In genomic region chr7:121107923-121108498, GRCh38 we compare ENCODE assay signal across 8 cellular contexts.
A peak's percentile ranks its signal among the peaks of the same experiment; 100 is the strongest.
DNase-seq lines count a peak whose midpoint lies in the region; FAIRE-seq and TF ChIP-seq lines count a peak whose summit lies in the region.

No MANE protein-coding gene starts in this region.

- no peak for TF ChIP-seq POLR2A in H1 (IDR thresholded peaks at IDR 0.05; ENCODE audit: control extremely low read depth in 1 of 2, low read depth in 2 of 2, low read length in 2 of 2)

- H2BK12ac ChIP-seq in H9 (ENCODE audit: insufficient read length, low read depth, low read length), result no peak overlapping the region
- H2BK12ac ChIP-seq in H1 (ENCODE audit: low read depth, low read length), result no peak overlapping the region

- H3K23ac ChIP-seq in H9 (ENCODE audit: insufficient read length, low read depth, low read length), result no peak overlapping the region
- no peak overlapping the region for H3K23ac ChIP-seq in H1 (ENCODE audit: insufficient read length)

- no peaks in the 10 kb centered on the region; the same call in 1 of the 2 replicates for H3K4me1 ChIP-seq in H9 (ENCODE audit: insufficient read depth, low read length)
- peaks cover 0 to 6% (median 2%) of the 10 kb centered on the region in 4 experiments; a peak in 1 of 7 replicates for H3K4me1 ChIP-seq in H1 (replicated peaks in 1 of 4; ENCODE audit: control insufficient read depth in 3 of 4, insufficient read depth in 4 of 4, low read length in 3 of 4)

- H3K56ac ChIP-seq in H9 (ENCODE audit: insufficient read length, low read depth, low read length), result no peak overlapping the region
- H3K56ac ChIP-seq in H1 (replicated peaks; ENCODE audit: insufficient read length, low read depth, low read length), result no peak overlapping the region

- peak; percentile 93 for FAIRE-seq in RCC 7860 (lab: Jason Lieb, UNC)
- FAIRE-seq in H1 (lab: Jason Lieb, UNC), result peak; percentile 71

- H2AK5ac ChIP-seq in H9 (ENCODE audit: insufficient read length, low read length), result no peak overlapping the region
- H2AK5ac ChIP-seq in H1 (ENCODE audit: low read depth, low read length), result no peak overlapping the region

- POLR2A ChIA-PET in H1 (lab: Charles Lee; ENCODE audit: partially characterized antibody), result interaction anchor here (0.8 to 1.6 kb wide), 2 partner anchors 118 to 121 kb away, joined by 3 to 5 read pairs; no protein-coding TSS in a partner anchor

- H2BK15ac ChIP-seq in H9 (ENCODE audit: low read depth, low read length), result no peak overlapping the region
- no peak overlapping the region for H2BK15ac ChIP-seq in H1 (ENCODE audit: low read length)

- H2BK5ac ChIP-seq in H9 (ENCODE audit: insufficient read length, low read length) (no peak overlapping the region), H1 (ENCODE audit: low read depth, low read length) (no peak overlapping the region)

- WGBS in H9 (ENCODE audit: extremely low coverage, insufficient read length, low lambda C conversion rate), result no CpG with 5 or more reads among the region's 1 CpG
- 0% methylated on average over 1 of the region's 1 CpG; no CpG with 5 or more reads in 1 of the 2 experiments for WGBS in H1 (ENCODE audit: extremely low coverage in 1 of 2, insufficient coverage in 1 of 2, insufficient read length in 1 of 2, insufficient replicate concordance in 2 of 2, low coverage in 1 of 2, low lambda C conversion rate in 2 of 2, missing lambda C conversion rate in 1 of 2), 2 experiments

- no peak overlapping the region for H3K9ac ChIP-seq in H9 (ENCODE audit: extremely low read depth, insufficient read length, low read length)
- H3K9ac ChIP-seq in H1 (replicated peaks in 1 of 4; ENCODE audit: extremely low read depth in 1 of 4, low read depth in 3 of 4, low read length in 3 of 4), result no peak overlapping the region

- H4K20me1 ChIP-seq in H9 (ENCODE audit: control insufficient read depth, insufficient read depth, insufficient read length) (no peaks in the 10 kb centered on the region), H1 (replicated peaks in 1 of 2; ENCODE audit: control insufficient read depth in 1 of 2, insufficient read depth in 2 of 2, low read length in 2 of 2) (no peaks in the 10 kb centered on the region)

- no peak overlapping the region for H2BK20ac ChIP-seq in H9 (ENCODE audit: low read depth, low read length, poor library complexity, severe bottlenecking)
- no peak overlapping the region for H2BK20ac ChIP-seq in H1 (ENCODE audit: low read length)

- peak; percentile 78 for TF ChIP-seq RAD21 in H1 (IDR thresholded peaks at IDR 0.05 in 1 of 2, conservative IDR thresholded peaks at IDR 0.05 in 1 of 2; ENCODE audit: low read depth in 2 of 2, low read length in 2 of 2)

- H3K4me3 ChIP-seq in GM06990 (replicated peaks; ENCODE audit: low read depth, low read length) (no peak overlapping the region), H1 (ENCODE audit: extremely low read depth in 1 of 4, insufficient read depth in 2 of 4, low read depth in 3 of 4, low read length in 4 of 4) (no peak overlapping the region)

- H3K18ac ChIP-seq in H9 (ENCODE audit: insufficient read length, low read depth, low read length), result no peak overlapping the region
- H3K18ac ChIP-seq in H1 (ENCODE audit: extremely low read depth, low read length), result no peak overlapping the region

- H4K5ac ChIP-seq in H9 (ENCODE audit: insufficient read length, low read depth, low read length), result no peak overlapping the region
- H4K5ac ChIP-seq in H1 (ENCODE audit: insufficient read length, low read depth, low read length), result no peak overlapping the region

- H3K36me3 ChIP-seq in GM06990 (ENCODE audit: control insufficient read depth, insufficient read depth, low read length), result no peaks in the 10 kb centered on the region
- no peaks in the 10 kb centered on the region for H3K36me3 ChIP-seq in H1 (ENCODE audit: control insufficient read depth in 2 of 4, insufficient read depth in 4 of 4, low read length in 3 of 4)

- H3T11ph ChIP-seq in H9 (ENCODE audit: low read length), result no peak overlapping the region

- CTCF ChIA-PET in H1 (lab: Charles Lee; ENCODE audit: partially characterized antibody), result interaction anchor here (0.6 to 3.8 kb wide), 24 partner anchors 8 to 315 kb away, joined by 3 to 33 read pairs (median 3); partner anchors contain the start of gene CPED1

- no peak overlapping the region for H2AFZ ChIP-seq in H9 (ENCODE audit: low read length)
- no peak overlapping the region for H2AFZ ChIP-seq in H1 (ENCODE audit: low read length)

- no peaks in the 10 kb centered on the region; a peak in 1 of 7 replicates for H3K36me3 Mint-ChIP-seq in H9 (ENCODE audit: insufficient read depth in 1 of 3, low read depth in 3 of 3)

- H3K27ac Mint-ChIP-seq in H9, result no peak overlapping the region

- no peaks in the 10 kb centered on the region for H3K9me3 Mint-ChIP-seq in H9

- peak; percentile 13 for DNase-seq in GM06990 (ENCODE audit: extremely low read depth, insufficient read length)
- no peak for DNase-seq in H9
- peak; percentile 70 to 76 for DNase-seq in Kasumi-1 (lab: John Stamatoyannopoulos, UW)
- DNase-seq in RCC 7860 (ENCODE audit: low spot score), result peak; percentile 72
- no peak for DNase-seq in H1 (ENCODE audit: low read depth in 1 of 2, low spot score in 2 of 2)
- DNase-seq in midbrain (lab: John Stamatoyannopoulos, UW), result peak; percentile 81
- no peak for DNase-seq in activated CD4-positive, alpha-beta T cell treated with anti-CD3 and anti-CD28 coated beads for 48 hours

- H3K27ac ChIP-seq in 22Rv1 (no peak overlapping the region), H9 (ENCODE audit: insufficient read length, low read depth, low read length) (no peak overlapping the region), H1 (ENCODE audit: low read depth, low read length) (no peak overlapping the region)

- H3K4ac ChIP-seq in H9 (ENCODE audit: low read depth, low read length) (no peak overlapping the region), H1 (replicated peaks; ENCODE audit: insufficient read length, low read depth, low read length) (no peak overlapping the region)

- H3K79me2 ChIP-seq in H9 (ENCODE audit: insufficient read depth, low read length) (no peaks in the 10 kb centered on the region), H1 (ENCODE audit: control insufficient read depth in 1 of 2, insufficient read depth in 2 of 2, low read length in 2 of 2) (no peaks in the 10 kb centered on the region)

- H3K79me1 ChIP-seq in H9 (ENCODE audit: insufficient read depth, low read depth, low read length, poor library complexity, severe bottlenecking), result no peaks in the 10 kb centered on the region
- H3K79me1 ChIP-seq in H1 (ENCODE audit: low read depth, low read length), result no peaks in the 10 kb centered on the region

- H4K91ac ChIP-seq in H9 (ENCODE audit: insufficient read length, low read depth, low read length) (no peak overlapping the region), H1 (replicated peaks; ENCODE audit: insufficient read length, low read length) (no peak overlapping the region)

- no peak overlapping the region for H4K8ac ChIP-seq in H9 (replicated peaks; ENCODE audit: insufficient read length, low read depth, low read length)
- no peak overlapping the region for H4K8ac ChIP-seq in H1 (ENCODE audit: extremely low read depth, insufficient read depth, low read length)

- TF ChIP-seq EP300 in H1 (IDR thresholded peaks at IDR 0.05; ENCODE audit: borderline replicate concordance in 1 of 2, low read depth in 2 of 2, low read length in 2 of 2), result no peak

- H3K9me3 ChIP-seq in H9 (ENCODE audit: control insufficient read depth, low read depth, low read length), result no peaks in the 10 kb centered on the region
- no peaks in the 10 kb centered on the region for H3K9me3 ChIP-seq in H1 (ENCODE audit: insufficient read depth in 2 of 2, low read depth in 1 of 2, low read length in 1 of 2)

- H3K27me3 Mint-ChIP-seq in H9 (ENCODE audit: low read depth), result no peaks in the 10 kb centered on the region

- peak; percentile 95 for TF ChIP-seq CTCF in 22Rv1 (IDR thresholded peaks at IDR 0.05)
- peak; percentile 71 for TF ChIP-seq CTCF in GM06990 (IDR thresholded peaks at IDR 0.05; ENCODE audit: insufficient read depth, low read length, poor library complexity, severe bottlenecking)
- TF ChIP-seq CTCF in H9 (conservative IDR thresholded peaks at IDR 0.05), result peak; percentile 89
- peak in 2 of 3 experiments; percentile 48 to 69; a peak in 2 of 4 replicates for TF ChIP-seq CTCF in H1 (IDR thresholded peaks at IDR 0.05; ENCODE audit: control extremely low read depth in 1 of 3, insufficient read depth in 1 of 3, low read depth in 1 of 3, low read length in 3 of 3)

- H3K4me3 Mint-ChIP-seq in H9, result no peak overlapping the region

- H2BK120ac ChIP-seq in H9 (ENCODE audit: low read depth, low read length, poor library complexity, severe bottlenecking), result no peak overlapping the region
- no peak overlapping the region for H2BK120ac ChIP-seq in H1 (replicated peaks; ENCODE audit: low read depth, low read length)

- no peak overlapping the region for H3K14ac ChIP-seq in H9 (ENCODE audit: insufficient read depth, low read length)
- H3K14ac ChIP-seq in H1 (ENCODE audit: insufficient read length), result no peak overlapping the region

- H3K4me1 Mint-ChIP-seq in H9, result peaks cover 13 to 14% of the 10 kb centered on the region in 2 experiments

- H3K4me2 ChIP-seq in H9 (ENCODE audit: insufficient read depth, insufficient read length, low read length) (no peak overlapping the region), H1 (ENCODE audit: insufficient read depth in 1 of 2, low read depth in 2 of 2, low read length in 2 of 2) (no peak overlapping the region)

- no peaks in the 10 kb centered on the region for H3K27me3 ChIP-seq in GM06990 (replicated peaks; ENCODE audit: control insufficient read depth, insufficient read depth, low read length)
- no peaks in the 10 kb centered on the region for H3K27me3 ChIP-seq in H9 (ENCODE audit: insufficient read depth, low read length)
- H3K27me3 ChIP-seq in H1 (replicated peaks in 1 of 4; ENCODE audit: control insufficient read depth in 3 of 4, extremely low read depth in 1 of 4, insufficient read depth in 3 of 4, low read length in 3 of 4), result no peaks in the 10 kb centered on the region

- H3K23me2 ChIP-seq in H9 (ENCODE audit: insufficient read length, low read depth, low read length, poor library complexity, severe bottlenecking), result no peaks in the 10 kb centered on the region
- no peaks in the 10 kb centered on the region for H3K23me2 ChIP-seq in H1 (ENCODE audit: low read depth, low read length)

TF ChIP-seq in H1, 55 proteins besides CTCF, POLR2A, EP300 and RAD21:
- TF ChIP-seq MAFK (IDR thresholded peaks at IDR 0.05; ENCODE audit: low read depth, low read length), result peak; percentile 28; the same call in 1 of the 2 replicates
- no peak for TF ChIP-seq KDM4A (IDR thresholded peaks at IDR 0.05; ENCODE audit: low read depth, low read length, severe bottlenecking)
TF ChIP-seq in H1: peak in this region for 1.

Comparison
In these comparisons a context has a peak if more than half of its experiments do, and no peak if none do; other contexts are left out.
1. DNase-seq: peak in GM06990 (single experiment), Kasumi-1 (2 of 2), RCC 7860 (single experiment) and midbrain (single experiment); none in H9 (single experiment), H1 (0 of 2) and activated CD4-positive, alpha-beta T cell treated with anti-CD3 and anti-CD28 coated beads for 48 hours (single experiment).
2. Peak in every context shown above with its lines, with median percentiles within 50 percentile points of each other: CTCF ChIP-seq.